15 cellular contexts compared by ENCODE assay signal in the genomic region with DNA sequence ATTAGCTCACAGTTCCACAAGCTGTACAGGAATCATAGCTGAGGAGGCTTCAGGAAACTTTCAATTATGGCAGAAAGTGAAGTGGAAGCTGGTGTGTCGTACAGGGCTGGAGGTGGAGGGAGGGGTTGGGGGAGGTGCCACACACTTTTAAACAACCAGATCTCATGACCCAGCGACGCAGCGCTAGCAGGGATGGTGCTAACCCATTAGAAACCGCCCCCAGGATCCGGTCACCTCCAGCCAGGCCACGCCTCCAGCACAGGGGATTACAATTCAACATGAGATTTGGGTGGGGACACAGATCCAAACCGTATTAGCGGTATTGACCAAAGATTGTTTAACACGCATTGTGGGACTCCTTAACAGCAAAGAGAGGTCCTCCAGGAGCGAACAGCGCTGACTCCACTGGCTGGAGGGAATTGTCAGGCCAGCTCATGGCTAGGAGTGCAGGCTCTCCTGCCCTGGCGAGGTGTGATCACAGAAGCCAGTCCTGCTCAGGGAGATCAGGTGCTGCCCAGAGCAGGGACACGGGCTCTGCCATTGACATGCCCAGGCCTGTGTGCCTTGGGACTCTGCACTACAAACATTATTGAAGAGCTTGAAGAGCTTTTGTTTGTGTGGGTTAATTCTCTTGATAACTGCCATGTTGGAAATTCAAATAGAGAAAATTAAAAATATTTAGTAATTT.
DNase-seq lines count a peak whose midpoint lies in the region; ATAC-seq and TF ChIP-seq lines count a peak whose summit lies in the region.
"Had no signal": no experiment of that assay in that cellular context is flagged by ENCODE, and none has a peak within 500 bp of the region (broad histone marks: within the 10 kb centered on the region; RNA-seq: fewer than 3 reads in every experiment).

No MANE protein-coding gene starts in this region.

- peak overlapping the region; percentile 73; the same call in 1 of the 2 replicates for H3K27ac Mint-ChIP-seq in WTC11

- H3K27me3 Mint-ChIP-seq in WTC11 (ENCODE audit: low read depth) = no peaks in the 10 kb centered on the region

- CTCF ChIA-PET in WTC11 (lab: Charles Lee) = interaction anchor here (1.2 kb wide), 2 partner anchors 35 to 145 kb away, joined by 3 read pairs; no protein-coding TSS in a partner anchor

- TF ChIP-seq CTCF in WTC11 (IDR thresholded peaks at IDR 0.05) (no peak), sigmoid colon (IDR thresholded peaks at IDR 0.05) (no peak)

- H3K27me3 ChIP-seq in sigmoid colon = no peaks in the 10 kb centered on the region
- H3K27me3 ChIP-seq: SJCRH30 had no signal

- peaks cover 4% of the 10 kb centered on the region for H3K4me1 Mint-ChIP-seq in WTC11

- WGBS in sigmoid colon, 2 donors = 98% methylated on average over 14 of the region's 14 CpGs

- DNase-seq in NCI-H510A treated with DMSO at 0.1 percent for 48 hours (lab: John Stamatoyannopoulos, UW) (peak; percentile 24), NCI-H510A (lab: John Stamatoyannopoulos, UW) (no peak), WTC11 (ENCODE audit: low spot score) (no peak), islet precursor cell (peak; percentile 45), sigmoid colon (peak; percentile 33), activated T-cell treated with anti-CD3 and anti-CD28 coated beads for 4 hours (no peak), HuH-7.5 (ENCODE audit: low spot score) (no peak)
- DNase-seq: COR-L47, NCI-H187, NCI-H2171 treated with DMSO at 0.1 percent for 48 hours, RPMI8226, SJCRH30 had no signal

- ATAC-seq in WTC11 (peak; percentile 58), HG03469 (IDR thresholded peaks at IDR 0.05; ENCODE audit: unreplicated experiment) (no peak)
- ATAC-seq: HCT116 had no signal

- H3K36me3 Mint-ChIP-seq in WTC11 = no peaks in the 10 kb centered on the region

- H3K36me3 ChIP-seq in sigmoid colon = peaks cover 0 to 19% (median 6%) of the 10 kb centered on the region in 4 donors
- H3K36me3 ChIP-seq: SJCRH30 had no signal

- TF ChIP-seq EP300 in sigmoid colon (IDR thresholded peaks at IDR 0.05) = no peak

- TF ChIP-seq POLR2A in sigmoid colon (IDR thresholded peaks at IDR 0.05) = no peak

- intact Hi-C loops in sigmoid colon (cut with DNase I) = no loop called here

- no peak overlapping the region for H3K4me3 Mint-ChIP-seq in WTC11

- no peaks in the 10 kb centered on the region for H3K9me3 Mint-ChIP-seq in WTC11

- H3K27ac ChIP-seq in sigmoid colon = no peak overlapping the region
- H3K27ac ChIP-seq: C4-2B, SJCRH30 had no signal

- H3K9me3 ChIP-seq in sigmoid colon = no peaks in the 10 kb centered on the region
- H3K9me3 ChIP-seq: SJCRH30 had no signal

- POLR2A ChIA-PET in WTC11 (lab: Charles Lee) = interaction anchor here (1.0 kb wide), 1 partner anchor 72 kb away, joined by 3 read pairs; no protein-coding TSS in a partner anchor

- H3K4me1 ChIP-seq in sigmoid colon = no peaks in the 10 kb centered on the region
- H3K4me1 ChIP-seq: SJCRH30 had no signal

- no peak overlapping the region for H3K4me3 ChIP-seq in sigmoid colon
- H3K4me3 ChIP-seq: SJCRH30 had no signal

TF ChIP-seq in WTC11, 78 proteins besides CTCF, POLR2A, EP300 and RAD21:
- TF ChIP-seq, protein P1, sequence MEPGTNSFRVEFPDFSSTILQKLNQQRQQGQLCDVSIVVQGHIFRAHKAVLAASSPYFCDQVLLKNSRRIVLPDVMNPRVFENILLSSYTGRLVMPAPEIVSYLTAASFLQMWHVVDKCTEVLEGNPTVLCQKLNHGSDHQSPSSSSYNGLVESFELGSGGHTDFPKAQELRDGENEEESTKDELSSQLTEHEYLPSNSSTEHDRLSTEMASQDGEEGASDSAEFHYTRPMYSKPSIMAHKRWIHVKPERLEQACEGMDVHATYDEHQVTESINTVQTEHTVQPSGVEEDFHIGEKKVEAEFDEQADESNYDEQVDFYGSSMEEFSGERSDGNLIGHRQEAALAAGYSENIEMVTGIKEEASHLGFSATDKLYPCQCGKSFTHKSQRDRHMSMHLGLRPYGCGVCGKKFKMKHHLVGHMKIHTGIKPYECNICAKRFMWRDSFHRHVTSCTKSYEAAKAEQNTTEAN (CRISPR knock-in tag; IDR thresholded peaks at IDR 0.05) = no peak
- TF ChIP-seq, protein P2, sequence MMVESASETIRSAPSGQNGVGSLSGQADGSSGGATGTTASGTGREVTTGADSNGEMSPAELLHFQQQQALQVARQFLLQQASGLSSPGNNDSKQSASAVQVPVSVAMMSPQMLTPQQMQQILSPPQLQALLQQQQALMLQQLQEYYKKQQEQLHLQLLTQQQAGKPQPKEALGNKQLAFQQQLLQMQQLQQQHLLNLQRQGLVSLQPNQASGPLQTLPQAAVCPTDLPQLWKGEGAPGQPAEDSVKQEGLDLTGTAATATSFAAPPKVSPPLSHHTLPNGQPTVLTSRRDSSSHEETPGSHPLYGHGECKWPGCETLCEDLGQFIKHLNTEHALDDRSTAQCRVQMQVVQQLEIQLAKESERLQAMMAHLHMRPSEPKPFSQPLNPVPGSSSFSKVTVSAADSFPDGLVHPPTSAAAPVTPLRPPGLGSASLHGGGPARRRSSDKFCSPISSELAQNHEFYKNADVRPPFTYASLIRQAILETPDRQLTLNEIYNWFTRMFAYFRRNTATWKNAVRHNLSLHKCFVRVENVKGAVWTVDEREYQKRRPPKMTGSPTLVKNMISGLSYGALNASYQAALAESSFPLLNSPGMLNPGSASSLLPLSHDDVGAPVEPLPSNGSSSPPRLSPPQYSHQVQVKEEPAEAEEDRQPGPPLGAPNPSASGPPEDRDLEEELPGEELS (CRISPR knock-in tag; IDR thresholded peaks at IDR 0.05) = no peak
- TF ChIP-seq, protein P3, sequence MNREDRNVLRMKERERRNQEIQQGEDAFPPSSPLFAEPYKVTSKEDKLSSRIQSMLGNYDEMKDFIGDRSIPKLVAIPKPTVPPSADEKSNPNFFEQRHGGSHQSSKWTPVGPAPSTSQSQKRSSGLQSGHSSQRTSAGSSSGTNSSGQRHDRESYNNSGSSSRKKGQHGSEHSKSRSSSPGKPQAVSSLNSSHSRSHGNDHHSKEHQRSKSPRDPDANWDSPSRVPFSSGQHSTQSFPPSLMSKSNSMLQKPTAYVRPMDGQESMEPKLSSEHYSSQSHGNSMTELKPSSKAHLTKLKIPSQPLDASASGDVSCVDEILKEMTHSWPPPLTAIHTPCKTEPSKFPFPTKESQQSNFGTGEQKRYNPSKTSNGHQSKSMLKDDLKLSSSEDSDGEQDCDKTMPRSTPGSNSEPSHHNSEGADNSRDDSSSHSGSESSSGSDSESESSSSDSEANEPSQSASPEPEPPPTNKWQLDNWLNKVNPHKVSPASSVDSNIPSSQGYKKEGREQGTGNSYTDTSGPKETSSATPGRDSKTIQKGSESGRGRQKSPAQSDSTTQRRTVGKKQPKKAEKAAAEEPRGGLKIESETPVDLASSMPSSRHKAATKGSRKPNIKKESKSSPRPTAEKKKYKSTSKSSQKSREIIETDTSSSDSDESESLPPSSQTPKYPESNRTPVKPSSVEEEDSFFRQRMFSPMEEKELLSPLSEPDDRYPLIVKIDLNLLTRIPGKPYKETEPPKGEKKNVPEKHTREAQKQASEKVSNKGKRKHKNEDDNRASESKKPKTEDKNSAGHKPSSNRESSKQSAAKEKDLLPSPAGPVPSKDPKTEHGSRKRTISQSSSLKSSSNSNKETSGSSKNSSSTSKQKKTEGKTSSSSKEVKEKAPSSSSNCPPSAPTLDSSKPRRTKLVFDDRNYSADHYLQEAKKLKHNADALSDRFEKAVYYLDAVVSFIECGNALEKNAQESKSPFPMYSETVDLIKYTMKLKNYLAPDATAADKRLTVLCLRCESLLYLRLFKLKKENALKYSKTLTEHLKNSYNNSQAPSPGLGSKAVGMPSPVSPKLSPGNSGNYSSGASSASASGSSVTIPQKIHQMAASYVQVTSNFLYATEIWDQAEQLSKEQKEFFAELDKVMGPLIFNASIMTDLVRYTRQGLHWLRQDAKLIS (CRISPR knock-in tag; IDR thresholded peaks at IDR 0.05; ENCODE audit: borderline replicate concordance) = no peak
- no peak for TF ChIP-seq CREB1 (CRISPR knock-in tag; IDR thresholded peaks at IDR 0.05)
- TF ChIP-seq ZNF396 (CRISPR knock-in tag; IDR thresholded peaks at IDR 0.05; ENCODE audit: borderline replicate concordance) = no peak
- TF ChIP-seq, protein P4, sequence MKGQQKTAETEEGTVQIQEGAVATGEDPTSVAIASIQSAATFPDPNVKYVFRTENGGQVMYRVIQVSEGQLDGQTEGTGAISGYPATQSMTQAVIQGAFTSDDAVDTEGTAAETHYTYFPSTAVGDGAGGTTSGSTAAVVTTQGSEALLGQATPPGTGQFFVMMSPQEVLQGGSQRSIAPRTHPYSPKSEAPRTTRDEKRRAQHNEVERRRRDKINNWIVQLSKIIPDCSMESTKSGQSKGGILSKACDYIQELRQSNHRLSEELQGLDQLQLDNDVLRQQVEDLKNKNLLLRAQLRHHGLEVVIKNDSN (CRISPR knock-in tag; IDR thresholded peaks at IDR 0.05) = no peak
- TF ChIP-seq, protein P5, sequence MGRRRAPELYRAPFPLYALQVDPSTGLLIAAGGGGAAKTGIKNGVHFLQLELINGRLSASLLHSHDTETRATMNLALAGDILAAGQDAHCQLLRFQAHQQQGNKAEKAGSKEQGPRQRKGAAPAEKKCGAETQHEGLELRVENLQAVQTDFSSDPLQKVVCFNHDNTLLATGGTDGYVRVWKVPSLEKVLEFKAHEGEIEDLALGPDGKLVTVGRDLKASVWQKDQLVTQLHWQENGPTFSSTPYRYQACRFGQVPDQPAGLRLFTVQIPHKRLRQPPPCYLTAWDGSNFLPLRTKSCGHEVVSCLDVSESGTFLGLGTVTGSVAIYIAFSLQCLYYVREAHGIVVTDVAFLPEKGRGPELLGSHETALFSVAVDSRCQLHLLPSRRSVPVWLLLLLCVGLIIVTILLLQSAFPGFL (CRISPR knock-in tag; IDR thresholded peaks at IDR 0.05; ENCODE audit: borderline replicate concordance) = no peak
- TF ChIP-seq SMAD4 (CRISPR knock-in tag; IDR thresholded peaks at IDR 0.05) = no peak

Comparison
In these comparisons a context has a peak if more than half of its experiments do, and no peak if none do; other contexts are left out.
1. DNase-seq: peak in NCI-H510A treated with DMSO at 0.1 percent for 48 hours (single experiment), islet precursor cell (single experiment) and sigmoid colon (single experiment); none in NCI-H510A (single experiment), WTC11 (single experiment), activated T-cell treated with anti-CD3 and anti-CD28 coated beads for 4 hours (single experiment) and HuH-7.5 (single experiment).